ENCODE assay signal across 22 cellular contexts in the genomic region with DNA sequence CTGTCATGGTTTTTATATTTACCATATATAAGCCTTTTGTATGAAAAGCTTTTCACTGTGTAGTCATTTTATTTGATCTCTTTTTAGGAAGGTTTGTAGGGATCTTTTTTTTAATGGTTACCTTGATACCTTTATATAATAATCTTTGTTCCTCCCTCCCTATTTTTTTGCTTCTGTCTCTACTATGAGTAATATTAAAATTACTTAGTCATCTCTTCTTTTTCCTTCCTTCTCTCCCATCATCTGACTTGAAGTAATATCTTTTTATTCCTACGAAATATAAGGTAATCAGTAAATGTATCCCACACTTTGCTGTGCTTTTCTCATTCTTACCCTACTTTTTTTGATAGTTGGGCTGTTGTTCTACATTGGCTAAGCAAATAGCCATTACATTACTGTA.
DNase-seq lines count a peak whose midpoint lies in the region; ATAC-seq, FAIRE-seq and TF ChIP-seq lines count a peak whose summit lies in the region.
"Had no signal": no experiment of that assay in that cellular context is flagged by ENCODE, and none has a peak within 500 bp of the region (broad histone marks: within the 10 kb centered on the region; RNA-seq: fewer than 3 reads in every experiment).

No MANE protein-coding gene starts in this region.

- no peak for DNase-seq in PC-9
- DNase-seq in bronchial epithelial cell (ENCODE audit: low read depth): peak; percentile 64
- no peak for DNase-seq in keratinocyte (ENCODE audit: low read depth, low spot score)
- no peak for DNase-seq in D341Med (ENCODE audit: low spot score)
- DNase-seq in stimulated activated CD4-positive, alpha-beta T cell treated with anti-CD3 and anti-CD28 coated beads, Interleukin-2, amount 100 ng/mL, for 24 hours: no peak
- DNase-seq in DMS114 treated with DMSO at 0.1 percent for 48 hours (lab: John Stamatoyannopoulos, UW; ENCODE audit: unreplicated experiment): no peak
- DNase-seq: 8988T, DMS53, KG1, MM.1S, NCI-H1048, NCI-H1417, NCI-H1694 treated with DMSO at 0.1 percent for 48 hours, NCI-H2081, NCI-H226, NCI-H510A, NCI-H69 had no signal

- H3K4me1 ChIP-seq in ACC112 (ENCODE audit: control insufficient read depth, insufficient read depth, low read length, unreplicated experiment) (peaks cover 14% of the 10 kb centered on the region), PC-9 (replicated peaks; ENCODE audit: insufficient read depth) (no peaks in the 10 kb centered on the region), keratinocyte (ENCODE audit: control insufficient read depth, extremely low read depth, insufficient read depth, low read length) (peaks cover 3% of the 10 kb centered on the region)

- TF ChIP-seq CTCF in PC-9 (conservative IDR thresholded peaks at IDR 0.05): no peak
- TF ChIP-seq CTCF in bronchial epithelial cell (IDR thresholded peaks at IDR 0.05; ENCODE audit: insufficient read depth, low read length, severe bottlenecking): no peak
- TF ChIP-seq CTCF in keratinocyte (optimal IDR thresholded peaks at IDR 0.05 in 1 of 3, IDR thresholded peaks at IDR 0.05 in 1 of 3, conservative IDR thresholded peaks at IDR 0.05 in 1 of 3; ENCODE audit: extremely low read depth in 1 of 3, insufficient read depth in 2 of 3, low read length in 3 of 3): no peak

- no peak overlapping the region for H3K4me2 ChIP-seq in PC-9
- no peak overlapping the region for H3K4me2 ChIP-seq in keratinocyte (ENCODE audit: control insufficient read depth, extremely low read depth, insufficient read depth, low read depth, low read length)

- H3K27me3 ChIP-seq in ACC112 (ENCODE audit: insufficient read depth, low read length): no peaks in the 10 kb centered on the region
- H3K27me3 ChIP-seq in PC-9 (ENCODE audit: insufficient read depth, low read depth): no peaks in the 10 kb centered on the region
- H3K27me3 ChIP-seq in bronchial epithelial cell (ENCODE audit: control insufficient read depth, insufficient read depth, low read length): no peaks in the 10 kb centered on the region
- no peaks in the 10 kb centered on the region for H3K27me3 ChIP-seq in keratinocyte (ENCODE audit: control insufficient read depth, extremely low read depth, insufficient read depth, low read length)

- CTCF ChIA-PET in PC-9 (lab: Charles Lee): no interaction called here

- H3F3A ChIP-seq in PC-9 (ENCODE audit: insufficient read depth, low read depth): no peaks in the 10 kb centered on the region

- POLR2A ChIA-PET in PC-9 (lab: Charles Lee; ENCODE audit: unreplicated experiment): no interaction called here

- no peak overlapping the region for H3K9ac ChIP-seq in keratinocyte (ENCODE audit: control insufficient read depth, extremely low read depth, insufficient read depth, low read length)

- H3K9me1 ChIP-seq in keratinocyte (ENCODE audit: control insufficient read depth, extremely low read depth, insufficient read depth, low read length): no peaks in the 10 kb centered on the region

- H4K20me1 ChIP-seq in PC-9 (ENCODE audit: insufficient read depth): no peaks in the 10 kb centered on the region
- H4K20me1 ChIP-seq in keratinocyte (ENCODE audit: control insufficient read depth, extremely low read depth, insufficient read depth, low read length): no peaks in the 10 kb centered on the region

- FAIRE-seq in bronchial epithelial cell (lab: Jason Lieb, UNC) (no peak), keratinocyte (lab: Jason Lieb, UNC) (no peak)
- FAIRE-seq: D721Med, G401.6, H54 had no signal

- dilution Hi-C loops in keratinocyte (cut with MboI; ENCODE audit: extremely low pct_ligation_motif_present, low sequenced_read_pairs): no loop called here

- H3K9me2 ChIP-seq in PC-9 (ENCODE audit: insufficient read depth): no peaks in the 10 kb centered on the region

- no peak overlapping the region for H3K4me3 ChIP-seq in ACC112 (ENCODE audit: low read depth, low read length)
- H3K4me3 ChIP-seq in PC-9: no peak overlapping the region
- H3K4me3 ChIP-seq in bronchial epithelial cell (ENCODE audit: low read depth, low read length): no peak overlapping the region
- H3K4me3 ChIP-seq in keratinocyte (ENCODE audit: control insufficient read depth in 2 of 3, extremely low read depth in 1 of 3, insufficient read depth in 2 of 3, low read depth in 1 of 3, low read length in 3 of 3): no peak overlapping the region

- H3K79me2 ChIP-seq in ACC112 (ENCODE audit: control insufficient read depth, insufficient read depth, low read length, unreplicated experiment): no peaks in the 10 kb centered on the region
- no peaks in the 10 kb centered on the region for H3K79me2 ChIP-seq in PC-9 (ENCODE audit: low read depth)
- H3K79me2 ChIP-seq in keratinocyte (ENCODE audit: control insufficient read depth, insufficient read depth, low read length): no peaks in the 10 kb centered on the region

- no TSS peak for BruUV-seq in PC-9 (replicated peaks; lab: Mats Ljungman, UMichigan)

- H3K27ac ChIP-seq in ACC112 (ENCODE audit: low read depth, low read length): 0 out of 2 replicates have a peak overlapping the region, but pooled peaks have one; percentile 19
- H3K27ac ChIP-seq in PC-9: 0 out of 2 replicates have a peak overlapping the region, but pooled peaks have one; percentile 5
- peak overlapping the region; percentile 33 for H3K27ac ChIP-seq in keratinocyte (ENCODE audit: control insufficient read depth, insufficient read depth, low read length)

- H2AFZ ChIP-seq in ACC112 (ENCODE audit: low read length, unreplicated experiment) (no peak overlapping the region), PC-9 (no peak overlapping the region), keratinocyte (ENCODE audit: control insufficient read depth, low read length) (peak overlapping the region; percentile 9)

- H3K36me3 ChIP-seq in ACC112 (ENCODE audit: insufficient read depth, low read length) (no peaks in the 10 kb centered on the region), PC-9 (ENCODE audit: low read depth) (no peaks in the 10 kb centered on the region), bronchial epithelial cell (ENCODE audit: control insufficient read depth, insufficient read depth, low read length) (no peaks in the 10 kb centered on the region), keratinocyte (ENCODE audit: control insufficient read depth in 2 of 2, extremely low read depth in 1 of 2, insufficient read depth in 2 of 2, low read length in 2 of 2) (no peaks in the 10 kb centered on the region)

- H3K9me3 ChIP-seq in PC-9 (ENCODE audit: insufficient read depth, low read depth): no peaks in the 10 kb centered on the region
- H3K9me3 ChIP-seq in keratinocyte (ENCODE audit: control insufficient read depth, low read depth, low read length): no peaks in the 10 kb centered on the region

- no peak for ATAC-seq in HG02642 (IDR thresholded peaks at IDR 0.05; ENCODE audit: poor library complexity, unreplicated experiment)

- intact Hi-C loops in PC-9 (cut with micrococcal nuclease; ENCODE audit: unreplicated experiment): no loop called here
